In the genomic region with DNA sequence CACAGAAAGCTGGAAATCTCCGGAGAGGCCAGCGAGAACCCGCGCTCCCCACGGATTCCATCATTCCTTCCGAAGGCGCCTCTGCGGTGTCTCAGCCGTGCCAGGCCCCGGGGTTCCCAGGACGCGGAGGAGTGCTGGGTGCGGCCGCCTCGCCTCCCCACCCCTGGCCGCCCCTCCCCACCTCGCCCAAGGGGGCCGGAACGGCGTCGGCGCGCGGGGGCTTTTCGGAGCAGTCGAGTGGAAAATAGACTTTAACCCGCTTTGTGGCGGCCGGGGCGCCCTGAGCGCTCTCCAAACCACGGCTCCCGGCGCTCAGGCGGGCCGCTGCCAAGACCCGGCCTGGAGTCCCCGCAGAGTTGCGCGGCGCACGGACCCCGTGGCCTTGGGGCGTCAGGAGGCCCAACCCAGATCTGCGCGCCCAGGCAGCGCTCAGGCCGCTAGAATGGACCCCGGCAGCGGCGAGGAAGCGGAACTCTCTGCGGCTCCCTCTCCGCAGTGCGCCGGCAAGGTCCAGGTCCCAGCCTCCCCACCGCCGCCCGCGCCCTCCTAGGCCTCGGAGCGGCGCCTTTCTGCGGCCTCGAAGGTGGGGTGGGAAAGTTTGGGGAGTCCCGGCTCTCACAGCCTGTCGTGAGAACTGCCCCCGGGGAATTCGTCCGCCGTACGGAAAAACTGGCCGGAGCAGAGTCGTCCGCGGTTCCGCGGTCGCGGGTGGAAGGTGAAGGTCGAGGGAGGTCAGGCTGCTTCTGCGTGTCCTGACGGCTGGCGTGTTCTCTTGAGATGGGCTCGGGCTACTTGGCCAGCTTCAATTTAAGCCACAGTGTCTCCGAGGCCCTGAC, we compare ENCODE assay signal across 1 cellular context.
TF ChIP-seq lines count a peak whose summit lies in the region.

No MANE protein-coding gene starts in this region.

TF ChIP-seq in HepG2, 621 proteins besides CTCF, POLR2A, EP300 and RAD21 (continued from another document and continues in another):
- TF ChIP-seq, protein P1, sequence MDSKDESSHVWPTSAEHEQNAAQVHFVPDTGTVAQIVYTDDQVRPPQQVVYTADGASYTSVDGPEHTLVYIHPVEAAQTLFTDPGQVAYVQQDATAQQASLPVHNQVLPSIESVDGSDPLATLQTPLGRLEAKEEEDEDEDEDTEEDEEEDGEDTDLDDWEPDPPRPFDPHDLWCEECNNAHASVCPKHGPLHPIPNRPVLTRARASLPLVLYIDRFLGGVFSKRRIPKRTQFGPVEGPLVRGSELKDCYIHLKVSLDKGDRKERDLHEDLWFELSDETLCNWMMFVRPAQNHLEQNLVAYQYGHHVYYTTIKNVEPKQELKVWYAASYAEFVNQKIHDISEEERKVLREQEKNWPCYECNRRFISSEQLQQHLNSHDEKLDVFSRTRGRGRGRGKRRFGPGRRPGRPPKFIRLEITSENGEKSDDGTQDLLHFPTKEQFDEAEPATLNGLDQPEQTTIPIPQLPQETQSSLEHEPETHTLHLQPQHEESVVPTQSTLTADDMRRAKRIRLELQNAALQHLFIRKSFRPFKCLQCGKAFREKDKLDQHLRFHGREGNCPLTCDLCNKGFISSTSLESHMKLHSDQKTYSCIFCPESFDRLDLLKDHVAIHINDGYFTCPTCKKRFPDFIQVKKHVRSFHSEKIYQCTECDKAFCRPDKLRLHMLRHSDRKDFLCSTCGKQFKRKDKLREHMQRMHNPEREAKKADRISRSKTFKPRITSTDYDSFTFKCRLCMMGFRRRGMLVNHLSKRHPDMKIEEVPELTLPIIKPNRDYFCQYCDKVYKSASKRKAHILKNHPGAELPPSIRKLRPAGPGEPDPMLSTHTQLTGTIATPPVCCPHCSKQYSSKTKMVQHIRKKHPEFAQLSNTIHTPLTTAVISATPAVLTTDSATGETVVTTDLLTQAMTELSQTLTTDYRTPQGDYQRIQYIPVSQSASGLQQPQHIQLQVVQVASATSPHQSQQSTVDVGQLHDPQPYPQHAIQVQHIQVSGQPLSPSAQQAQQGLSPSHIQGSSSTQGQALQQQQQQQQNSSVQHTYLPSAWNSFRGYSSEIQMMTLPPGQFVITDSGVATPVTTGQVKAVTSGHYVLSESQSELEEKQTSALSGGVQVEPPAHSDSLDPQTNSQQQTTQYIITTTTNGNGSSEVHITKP (CRISPR knock-in tag; IDR thresholded peaks at IDR 0.05; ENCODE audit: low read depth): no peak
- no peak for TF ChIP-seq ZKSCAN8 (CRISPR knock-in tag; IDR thresholded peaks at IDR 0.05; ENCODE audit: borderline replicate concordance)
- no peak for TF ChIP-seq ZNF619 (CRISPR knock-in tag; IDR thresholded peaks at IDR 0.05)
- TF ChIP-seq ZNF83 (CRISPR knock-in tag; IDR thresholded peaks at IDR 0.05; ENCODE audit: borderline replicate concordance): 0 out of 2 replicates have a peak, but pooled peaks have one; percentile 24
- TF ChIP-seq, protein P2, sequence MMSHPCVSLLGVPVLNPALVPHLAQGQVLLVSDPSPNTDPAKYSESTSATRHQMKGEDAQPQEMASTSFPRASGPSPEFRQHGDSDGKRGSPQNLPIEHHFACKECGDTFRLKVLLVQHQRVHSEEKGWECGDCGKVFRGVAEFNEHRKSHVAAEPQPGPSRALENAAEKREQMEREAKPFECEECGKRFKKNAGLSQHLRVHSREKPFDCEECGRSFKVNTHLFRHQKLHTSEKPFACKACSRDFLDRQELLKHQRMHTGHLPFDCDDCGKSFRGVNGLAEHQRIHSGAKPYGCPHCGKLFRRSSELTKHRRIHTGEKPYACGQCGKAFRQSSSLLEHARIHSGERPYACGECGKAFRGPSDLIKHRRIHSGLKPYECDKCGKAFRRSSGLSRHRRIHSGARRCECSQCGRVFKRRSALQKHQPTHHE (CRISPR knock-in tag; IDR thresholded peaks at IDR 0.05; ENCODE audit: borderline replicate concordance): no peak; the same call in 1 of the 2 replicates
- no peak for TF ChIP-seq ZNF775 (CRISPR knock-in tag; IDR thresholded peaks at IDR 0.05; ENCODE audit: borderline replicate concordance)
- no peak for TF ChIP-seq ZFP36 (IDR thresholded peaks at IDR 0.05; ENCODE audit: borderline replicate concordance, low read depth, low read length, partially characterized antibody)
- no peak for TF ChIP-seq TCF7L2 (IDR thresholded peaks at IDR 0.05; ENCODE audit: low read depth, low read length)
- no peak; the same call in 1 of the 2 replicates for TF ChIP-seq FOXA3 (CRISPR knock-in tag; IDR thresholded peaks at IDR 0.05)
- TF ChIP-seq CHD4 (IDR thresholded peaks at IDR 0.05; ENCODE audit: borderline replicate concordance, low read length): no peak
- TF ChIP-seq RCOR2 (CRISPR knock-in tag; IDR thresholded peaks at IDR 0.05): no peak
- TF ChIP-seq, protein P3, sequence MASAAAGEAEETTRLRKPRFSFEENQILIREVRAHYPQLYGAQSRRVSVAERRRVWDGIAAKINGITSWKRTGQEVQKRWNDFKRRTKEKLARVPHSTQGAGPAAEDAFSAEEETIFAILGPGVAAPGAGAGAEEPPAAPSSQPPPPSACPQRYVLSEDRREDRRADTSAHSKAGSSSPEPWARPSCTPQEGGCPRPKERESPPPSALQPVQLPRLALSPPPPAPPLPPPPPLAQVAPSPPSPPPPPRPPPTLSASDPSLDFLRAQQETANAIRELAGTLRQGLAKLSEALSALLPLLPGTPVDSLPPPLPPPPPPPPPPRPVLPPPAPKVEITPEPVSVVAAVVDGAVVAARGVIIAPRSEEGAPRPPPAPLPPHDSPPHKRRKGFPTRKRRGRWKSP (CRISPR knock-in tag; IDR thresholded peaks at IDR 0.05): peak; percentile 98
- TF ChIP-seq, protein P4, sequence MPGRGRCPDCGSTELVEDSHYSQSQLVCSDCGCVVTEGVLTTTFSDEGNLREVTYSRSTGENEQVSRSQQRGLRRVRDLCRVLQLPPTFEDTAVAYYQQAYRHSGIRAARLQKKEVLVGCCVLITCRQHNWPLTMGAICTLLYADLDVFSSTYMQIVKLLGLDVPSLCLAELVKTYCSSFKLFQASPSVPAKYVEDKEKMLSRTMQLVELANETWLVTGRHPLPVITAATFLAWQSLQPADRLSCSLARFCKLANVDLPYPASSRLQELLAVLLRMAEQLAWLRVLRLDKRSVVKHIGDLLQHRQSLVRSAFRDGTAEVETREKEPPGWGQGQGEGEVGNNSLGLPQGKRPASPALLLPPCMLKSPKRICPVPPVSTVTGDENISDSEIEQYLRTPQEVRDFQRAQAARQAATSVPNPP (CRISPR knock-in tag; IDR thresholded peaks at IDR 0.05): no peak
- TF ChIP-seq, protein P5, sequence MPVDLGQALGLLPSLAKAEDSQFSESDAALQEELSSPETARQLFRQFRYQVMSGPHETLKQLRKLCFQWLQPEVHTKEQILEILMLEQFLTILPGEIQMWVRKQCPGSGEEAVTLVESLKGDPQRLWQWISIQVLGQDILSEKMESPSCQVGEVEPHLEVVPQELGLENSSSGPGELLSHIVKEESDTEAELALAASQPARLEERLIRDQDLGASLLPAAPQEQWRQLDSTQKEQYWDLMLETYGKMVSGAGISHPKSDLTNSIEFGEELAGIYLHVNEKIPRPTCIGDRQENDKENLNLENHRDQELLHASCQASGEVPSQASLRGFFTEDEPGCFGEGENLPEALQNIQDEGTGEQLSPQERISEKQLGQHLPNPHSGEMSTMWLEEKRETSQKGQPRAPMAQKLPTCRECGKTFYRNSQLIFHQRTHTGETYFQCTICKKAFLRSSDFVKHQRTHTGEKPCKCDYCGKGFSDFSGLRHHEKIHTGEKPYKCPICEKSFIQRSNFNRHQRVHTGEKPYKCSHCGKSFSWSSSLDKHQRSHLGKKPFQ (CRISPR knock-in tag; IDR thresholded peaks at IDR 0.05; ENCODE audit: insufficient replicate concordance): no peak
- peak; percentile 14; the same call in 1 of the 2 replicates for TF ChIP-seq SOX5 (CRISPR knock-in tag; IDR thresholded peaks at IDR 0.05; ENCODE audit: borderline replicate concordance)
- TF ChIP-seq SRSF9 (IDR thresholded peaks at IDR 0.05; ENCODE audit: borderline replicate concordance, insufficient read depth, low read depth, low read length, poor library complexity, severe bottlenecking): no peak
- no peak for TF ChIP-seq ZNF383 (CRISPR knock-in tag; IDR thresholded peaks at IDR 0.05; ENCODE audit: borderline replicate concordance)
- TF ChIP-seq HCFC1 (IDR thresholded peaks at IDR 0.05; ENCODE audit: low read depth, low read length): no peak
- no peak for TF ChIP-seq U2AF2 (IDR thresholded peaks at IDR 0.05; ENCODE audit: low read depth, low read length)
- TF ChIP-seq NFE2 (CRISPR knock-in tag; IDR thresholded peaks at IDR 0.05): no peak
- no peak for TF ChIP-seq ZNF292 (CRISPR knock-in tag; IDR thresholded peaks at IDR 0.05; ENCODE audit: borderline replicate concordance, low read depth)
- no peak for TF ChIP-seq ATF7 (IDR thresholded peaks at IDR 0.05)
- TF ChIP-seq ATF7 (CRISPR knock-in tag; IDR thresholded peaks at IDR 0.05): no peak
- TF ChIP-seq ZNF670 (CRISPR knock-in tag; IDR thresholded peaks at IDR 0.05; ENCODE audit: borderline replicate concordance): no peak; the same call in 1 of the 2 replicates
- no peak for TF ChIP-seq ZBTB7A (CRISPR knock-in tag; IDR thresholded peaks at IDR 0.05)
- TF ChIP-seq ERF (CRISPR knock-in tag; IDR thresholded peaks at IDR 0.05): peak; percentile 64
- TF ChIP-seq, protein P6, sequence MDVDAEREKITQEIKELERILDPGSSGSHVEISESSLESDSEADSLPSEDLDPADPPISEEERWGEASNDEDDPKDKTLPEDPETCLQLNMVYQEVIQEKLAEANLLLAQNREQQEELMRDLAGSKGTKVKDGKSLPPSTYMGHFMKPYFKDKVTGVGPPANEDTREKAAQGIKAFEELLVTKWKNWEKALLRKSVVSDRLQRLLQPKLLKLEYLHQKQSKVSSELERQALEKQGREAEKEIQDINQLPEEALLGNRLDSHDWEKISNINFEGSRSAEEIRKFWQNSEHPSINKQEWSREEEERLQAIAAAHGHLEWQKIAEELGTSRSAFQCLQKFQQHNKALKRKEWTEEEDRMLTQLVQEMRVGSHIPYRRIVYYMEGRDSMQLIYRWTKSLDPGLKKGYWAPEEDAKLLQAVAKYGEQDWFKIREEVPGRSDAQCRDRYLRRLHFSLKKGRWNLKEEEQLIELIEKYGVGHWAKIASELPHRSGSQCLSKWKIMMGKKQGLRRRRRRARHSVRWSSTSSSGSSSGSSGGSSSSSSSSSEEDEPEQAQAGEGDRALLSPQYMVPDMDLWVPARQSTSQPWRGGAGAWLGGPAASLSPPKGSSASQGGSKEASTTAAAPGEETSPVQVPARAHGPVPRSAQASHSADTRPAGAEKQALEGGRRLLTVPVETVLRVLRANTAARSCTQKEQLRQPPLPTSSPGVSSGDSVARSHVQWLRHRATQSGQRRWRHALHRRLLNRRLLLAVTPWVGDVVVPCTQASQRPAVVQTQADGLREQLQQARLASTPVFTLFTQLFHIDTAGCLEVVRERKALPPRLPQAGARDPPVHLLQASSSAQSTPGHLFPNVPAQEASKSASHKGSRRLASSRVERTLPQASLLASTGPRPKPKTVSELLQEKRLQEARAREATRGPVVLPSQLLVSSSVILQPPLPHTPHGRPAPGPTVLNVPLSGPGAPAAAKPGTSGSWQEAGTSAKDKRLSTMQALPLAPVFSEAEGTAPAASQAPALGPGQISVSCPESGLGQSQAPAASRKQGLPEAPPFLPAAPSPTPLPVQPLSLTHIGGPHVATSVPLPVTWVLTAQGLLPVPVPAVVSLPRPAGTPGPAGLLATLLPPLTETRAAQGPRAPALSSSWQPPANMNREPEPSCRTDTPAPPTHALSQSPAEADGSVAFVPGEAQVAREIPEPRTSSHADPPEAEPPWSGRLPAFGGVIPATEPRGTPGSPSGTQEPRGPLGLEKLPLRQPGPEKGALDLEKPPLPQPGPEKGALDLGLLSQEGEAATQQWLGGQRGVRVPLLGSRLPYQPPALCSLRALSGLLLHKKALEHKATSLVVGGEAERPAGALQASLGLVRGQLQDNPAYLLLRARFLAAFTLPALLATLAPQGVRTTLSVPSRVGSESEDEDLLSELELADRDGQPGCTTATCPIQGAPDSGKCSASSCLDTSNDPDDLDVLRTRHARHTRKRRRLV (CRISPR knock-in tag; IDR thresholded peaks at IDR 0.05): 0 out of 2 replicates have a peak, but pooled peaks have one; percentile 33
- no peak for TF ChIP-seq ZNF3 (CRISPR knock-in tag; IDR thresholded peaks at IDR 0.05)
- TF ChIP-seq NFKB2 (CRISPR knock-in tag; IDR thresholded peaks at IDR 0.05; ENCODE audit: borderline replicate concordance): no peak
- TF ChIP-seq ZNF296 (CRISPR knock-in tag; conservative IDR thresholded peaks at IDR 0.05): 0 out of 2 replicates have a peak, but pooled peaks have one; percentile 56
- TF ChIP-seq FOXP1 (IDR thresholded peaks at IDR 0.05): no peak
- TF ChIP-seq FOXP1 (CRISPR knock-in tag; IDR thresholded peaks at IDR 0.05): no peak
- TF ChIP-seq, protein P7, sequence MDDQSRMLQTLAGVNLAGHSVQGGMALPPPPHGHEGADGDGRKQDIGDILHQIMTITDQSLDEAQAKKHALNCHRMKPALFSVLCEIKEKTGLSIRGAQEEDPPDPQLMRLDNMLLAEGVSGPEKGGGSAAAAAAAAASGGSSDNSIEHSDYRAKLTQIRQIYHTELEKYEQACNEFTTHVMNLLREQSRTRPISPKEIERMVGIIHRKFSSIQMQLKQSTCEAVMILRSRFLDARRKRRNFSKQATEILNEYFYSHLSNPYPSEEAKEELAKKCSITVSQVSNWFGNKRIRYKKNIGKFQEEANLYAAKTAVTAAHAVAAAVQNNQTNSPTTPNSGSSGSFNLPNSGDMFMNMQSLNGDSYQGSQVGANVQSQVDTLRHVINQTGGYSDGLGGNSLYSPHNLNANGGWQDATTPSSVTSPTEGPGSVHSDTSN (CRISPR knock-in tag; IDR thresholded peaks at IDR 0.05; ENCODE audit: borderline replicate concordance): no peak
- no peak for TF ChIP-seq RARG (CRISPR knock-in tag; IDR thresholded peaks at IDR 0.05; ENCODE audit: low read depth)
- TF ChIP-seq NKX3-1 (CRISPR knock-in tag; IDR thresholded peaks at IDR 0.05): peak; percentile 37; the same call in 1 of the 2 replicates
- TF ChIP-seq, protein P8, sequence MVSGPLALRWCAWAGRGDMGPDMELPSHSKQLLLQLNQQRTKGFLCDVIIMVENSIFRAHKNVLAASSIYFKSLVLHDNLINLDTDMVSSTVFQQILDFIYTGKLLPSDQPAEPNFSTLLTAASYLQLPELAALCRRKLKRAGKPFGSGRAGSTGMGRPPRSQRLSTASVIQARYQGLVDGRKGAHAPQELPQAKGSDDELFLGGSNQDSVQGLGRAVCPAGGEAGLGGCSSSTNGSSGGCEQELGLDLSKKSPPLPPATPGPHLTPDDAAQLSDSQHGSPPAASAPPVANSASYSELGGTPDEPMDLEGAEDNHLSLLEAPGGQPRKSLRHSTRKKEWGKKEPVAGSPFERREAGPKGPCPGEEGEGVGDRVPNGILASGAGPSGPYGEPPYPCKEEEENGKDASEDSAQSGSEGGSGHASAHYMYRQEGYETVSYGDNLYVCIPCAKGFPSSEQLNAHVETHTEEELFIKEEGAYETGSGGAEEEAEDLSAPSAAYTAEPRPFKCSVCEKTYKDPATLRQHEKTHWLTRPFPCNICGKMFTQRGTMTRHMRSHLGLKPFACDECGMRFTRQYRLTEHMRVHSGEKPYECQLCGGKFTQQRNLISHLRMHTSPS (CRISPR knock-in tag; IDR thresholded peaks at IDR 0.05; ENCODE audit: low read depth): 0 out of 2 replicates have a peak, but pooled peaks have one; percentile 54
- no peak for TF ChIP-seq TCF12 (IDR thresholded peaks at IDR 0.05)
- TF ChIP-seq TCF12 (CRISPR knock-in tag; IDR thresholded peaks at IDR 0.05): 0 out of 2 replicates have a peak, but pooled peaks have one; percentile 53
- TF ChIP-seq, protein P9, sequence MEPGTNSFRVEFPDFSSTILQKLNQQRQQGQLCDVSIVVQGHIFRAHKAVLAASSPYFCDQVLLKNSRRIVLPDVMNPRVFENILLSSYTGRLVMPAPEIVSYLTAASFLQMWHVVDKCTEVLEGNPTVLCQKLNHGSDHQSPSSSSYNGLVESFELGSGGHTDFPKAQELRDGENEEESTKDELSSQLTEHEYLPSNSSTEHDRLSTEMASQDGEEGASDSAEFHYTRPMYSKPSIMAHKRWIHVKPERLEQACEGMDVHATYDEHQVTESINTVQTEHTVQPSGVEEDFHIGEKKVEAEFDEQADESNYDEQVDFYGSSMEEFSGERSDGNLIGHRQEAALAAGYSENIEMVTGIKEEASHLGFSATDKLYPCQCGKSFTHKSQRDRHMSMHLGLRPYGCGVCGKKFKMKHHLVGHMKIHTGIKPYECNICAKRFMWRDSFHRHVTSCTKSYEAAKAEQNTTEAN (CRISPR knock-in tag; conservative IDR thresholded peaks at IDR 0.05): no peak; the same call in 1 of the 2 replicates
- TF ChIP-seq MAF1 (CRISPR knock-in tag; IDR thresholded peaks at IDR 0.05; ENCODE audit: borderline replicate concordance): no peak
